Comparison of ENCODE assay signal across 8 cellular contexts in the genomic region with DNA sequence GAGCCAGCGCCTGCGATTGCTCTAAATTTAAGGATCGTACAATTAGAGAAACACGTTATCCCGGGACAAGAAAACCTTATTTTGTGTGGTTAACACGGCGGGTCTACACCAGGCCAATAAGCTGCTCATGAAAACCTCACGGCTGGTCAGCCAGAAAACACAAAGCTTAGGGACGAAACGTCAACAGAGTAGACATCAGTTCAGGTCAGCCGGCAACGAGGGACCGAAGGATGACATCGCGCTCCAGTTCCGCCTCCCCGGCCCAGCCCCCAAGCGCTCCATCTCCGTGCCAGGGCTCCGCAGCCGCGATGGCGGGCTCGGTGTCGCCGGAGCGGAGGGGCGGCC. TPM values are rescaled to one million over a fixed set of nuclear protein-coding genes. Genes with fewer than 3 reads are reported as not detected.
DNase-seq lines count a peak whose midpoint lies in the region; ATAC-seq and TF ChIP-seq lines count a peak whose summit lies in the region.

No MANE protein-coding gene starts in this region.

- 0% methylated on average over 9 to 28 of the region's 28 CpGs for WGBS in transverse colon (ENCODE audit: low coverage in 1 of 2), 2 donors

- peak overlapping the region; percentile 95 for H3K4me3 ChIP-seq in choroid plexus epithelial cell (ENCODE audit: low read depth, low read length)
- H3K4me3 ChIP-seq in transverse colon, result peak overlapping the region; percentile 68 to 99 (median 92)

- H3K27ac ChIP-seq in transverse colon, result peak overlapping the region; percentile 98 to 100 (median 100)

- peaks cover 18 to 33% (median 26%) of the 10 kb centered on the region in 4 donors for H3K4me1 ChIP-seq in transverse colon

- no peaks in the 10 kb centered on the region for H3K27me3 ChIP-seq in transverse colon

- ATAC-seq in activated CD4-positive, CD25-positive, alpha-beta regulatory T cell treated with anti-CD3 and anti-CD28 coated beads, Interleukin-2, amount 50 U/mL, for 24 hours, result peak; percentile 45 to 46
- peak; percentile 46 for ATAC-seq in HG02884 (IDR thresholded peaks at IDR 0.05; ENCODE audit: unreplicated experiment)

- TF ChIP-seq CTCF in choroid plexus epithelial cell (conservative IDR thresholded peaks at IDR 0.05; ENCODE audit: low read depth, low read length) (no peak), transverse colon (IDR thresholded peaks at IDR 0.05) (no peak)

- no peaks in the 10 kb centered on the region for H3K9me3 ChIP-seq in transverse colon

- no peak for TF ChIP-seq POLR2A in transverse colon (IDR thresholded peaks at IDR 0.05)

- intact Hi-C loops in transverse colon (cut with DNase I; ENCODE audit: low total_unique reads), result no loop called here

- peaks cover 0 to 5% (median 2%) of the 10 kb centered on the region in 4 donors for H3K36me3 ChIP-seq in transverse colon

- no peak for DNase-seq in activated CD4-positive, CD25-positive, alpha-beta regulatory T cell treated with anti-CD3 and anti-CD28 coated beads, Interleukin-2, amount 50 U/mL, for 72 hours
- DNase-seq in OCI-M1 (lab: John Stamatoyannopoulos, UW), result peak; percentile 68
- no peak for DNase-seq in choroid plexus epithelial cell (ENCODE audit: low read depth)
- peak; percentile 61 to 70 for DNase-seq in lung microvascular endothelial cell (ENCODE audit: low read depth in 2 of 2)
- DNase-seq in transverse colon, result no peak
- DNase-seq in activated effector memory CD4-positive, alpha-beta T cell treated with anti-CD3 and anti-CD28 coated beads, Interleukin-2, amount 50 U/mL, for 16 hours, result no peak

- TF ChIP-seq EP300 in transverse colon (IDR thresholded peaks at IDR 0.05; ENCODE audit: low read depth), result no peak

- in situ Hi-C loops in transverse colon (cut with MboI; ENCODE audit: low pct_ligation_motif_present in 1 of 4, low pct_unique_long_range_greater_than_20kb in 1 of 4, low sequenced_read_pairs in 3 of 4), result no loop called here

RNA-seq across cellular contexts. Expression of a gene that starts 0.5 kb away (rescaled TPM):
- total RNA-seq in lung microvascular endothelial cell (28.1 and 63.5 TPM in 2 replicates), transverse colon (10 to 100 TPM; 13.8 to 46.4 (median 33.6) TPM)

Comparison
In these comparisons a context has a peak if more than half of its experiments do, and no peak if none do; other contexts are left out.
1. DNase-seq: peak in OCI-M1 (single experiment) and lung microvascular endothelial cell (2 of 2); none in activated CD4-positive, CD25-positive, alpha-beta regulatory T cell treated with anti-CD3 and anti-CD28 coated beads, Interleukin-2, amount 50 U/mL, for 72 hours (single experiment), choroid plexus epithelial cell (single experiment), transverse colon (single experiment) and activated effector memory CD4-positive, alpha-beta T cell treated with anti-CD3 and anti-CD28 coated beads, Interleukin-2, amount 50 U/mL, for 16 hours (single experiment).